In genomic region chr2:64750817-64751285, GRCh38 we compare ENCODE assay signal across 8 cellular contexts.
DNase-seq lines count a peak whose midpoint lies in the region; ATAC-seq and TF ChIP-seq lines count a peak whose summit lies in the region.

No MANE protein-coding gene starts in this region.

- peak; percentile 99 for DNase-seq in GOT3 (lab: John Stamatoyannopoulos, UW)
- DNase-seq in LNCaP clone FGC (ENCODE audit: low read depth) = peak; percentile 90
- peak; percentile 98 for DNase-seq in RWPE2 (ENCODE audit: low spot score)
- peak; percentile 98 for DNase-seq in activated gamma-delta T cell (lab: John Stamatoyannopoulos, UW)
- DNase-seq in foreskin fibroblast = peak; percentile 100
- DNase-seq in non-pigmented ciliary epithelial cell (ENCODE audit: low read depth) = peak; percentile 97
- DNase-seq in suprapubic skin (ENCODE audit: low spot score in 2 of 2) = peak in 1 of 2 donors; percentile 100

- H3K27me3 ChIP-seq in DOHH2 (ENCODE audit: control insufficient read depth, low read length) = no peaks in the 10 kb centered on the region
- H3K27me3 ChIP-seq in RWPE2 (ENCODE audit: insufficient read depth, poor library complexity, severe bottlenecking) = no peaks in the 10 kb centered on the region
- H3K27me3 ChIP-seq in suprapubic skin = no peaks in the 10 kb centered on the region

- under 1% methylated on average over 38 of the region's 43 CpGs for WGBS in suprapubic skin

- no peak for TF ChIP-seq CTCF in DOHH2 (IDR thresholded peaks at IDR 0.05; ENCODE audit: low read depth, low read length, poor library complexity, severe bottlenecking)
- no peak for TF ChIP-seq CTCF in LNCaP clone FGC (IDR thresholded peaks at IDR 0.05; ENCODE audit: control insufficient read depth, extremely low read depth, insufficient read depth)
- TF ChIP-seq CTCF in RWPE2 (IDR thresholded peaks at IDR 0.05; ENCODE audit: poor library complexity, severe bottlenecking) = peak; percentile 6
- TF ChIP-seq CTCF in foreskin fibroblast (IDR thresholded peaks at IDR 0.05; ENCODE audit: low read depth, low read length) = no peak
- TF ChIP-seq CTCF in suprapubic skin (IDR thresholded peaks at IDR 0.05) = no peak

- H3K36me3 ChIP-seq in DOHH2 (ENCODE audit: control insufficient read depth, low read length) (peaks cover 5% of the 10 kb centered on the region; the same call in 1 of the 2 replicates), RWPE2 (ENCODE audit: low read depth) (no peaks in the 10 kb centered on the region), suprapubic skin (no peaks in the 10 kb centered on the region)

- peak overlapping the region; percentile 70 for H3K4me2 ChIP-seq in DOHH2 (ENCODE audit: low read length)

- peak; percentile 89 for ATAC-seq in RWPE2 (ENCODE audit: low read depth)

- peaks cover 36% of the 10 kb centered on the region for H3K79me2 ChIP-seq in DOHH2 (ENCODE audit: control insufficient read depth, low read length)

- H3K4me3 ChIP-seq in DOHH2 (ENCODE audit: low read length) (peak overlapping the region; percentile 92), LNCaP clone FGC (ENCODE audit: low read depth, low read length) (peak overlapping the region; percentile 66), RWPE2 (ENCODE audit: severe bottlenecking) (peak overlapping the region; percentile 46), foreskin fibroblast (ENCODE audit: low read depth in 1 of 2, low read length in 2 of 2) (peak overlapping the region; percentile 80 to 93), suprapubic skin (peak overlapping the region; percentile 86)

- H4K20me1 ChIP-seq in DOHH2 (ENCODE audit: control insufficient read depth, insufficient read depth, low read depth, low read length) = no peaks in the 10 kb centered on the region

- peak overlapping the region; percentile 91 for H3K27ac ChIP-seq in DOHH2 (ENCODE audit: low read depth, low read length)
- peak overlapping the region; percentile 87 for H3K27ac ChIP-seq in RWPE2 (ENCODE audit: poor library complexity, severe bottlenecking)
- peak overlapping the region; percentile 97 for H3K27ac ChIP-seq in suprapubic skin

- H3F3A ChIP-seq in DOHH2 (ENCODE audit: control insufficient read depth, insufficient read depth) = peaks cover 39% of the 10 kb centered on the region

- no peak for TF ChIP-seq EP300 in suprapubic skin (IDR thresholded peaks at IDR 0.05)

- no peaks in the 10 kb centered on the region for H3K9me3 ChIP-seq in DOHH2 (ENCODE audit: control insufficient read depth, insufficient read depth, low read length)
- no peaks in the 10 kb centered on the region for H3K9me3 ChIP-seq in RWPE2 (ENCODE audit: severe bottlenecking)
- H3K9me3 ChIP-seq in suprapubic skin = no peaks in the 10 kb centered on the region

- H3K9me2 ChIP-seq in DOHH2 (replicated peaks; ENCODE audit: control insufficient read depth, low read length) = no peaks in the 10 kb centered on the region

- peaks cover 42% of the 10 kb centered on the region for H3K4me1 ChIP-seq in DOHH2 (ENCODE audit: control insufficient read depth, low read length)
- peaks cover 26% of the 10 kb centered on the region for H3K4me1 ChIP-seq in RWPE2 (ENCODE audit: insufficient read depth, poor library complexity, severe bottlenecking)
- H3K4me1 ChIP-seq in suprapubic skin = peaks cover 34% of the 10 kb centered on the region

- TF ChIP-seq POLR2A in suprapubic skin (IDR thresholded peaks at IDR 0.05) = peak; percentile 72 to 95
